Comparison of ENCODE assay signal across 8 cellular contexts in the genomic region with DNA sequence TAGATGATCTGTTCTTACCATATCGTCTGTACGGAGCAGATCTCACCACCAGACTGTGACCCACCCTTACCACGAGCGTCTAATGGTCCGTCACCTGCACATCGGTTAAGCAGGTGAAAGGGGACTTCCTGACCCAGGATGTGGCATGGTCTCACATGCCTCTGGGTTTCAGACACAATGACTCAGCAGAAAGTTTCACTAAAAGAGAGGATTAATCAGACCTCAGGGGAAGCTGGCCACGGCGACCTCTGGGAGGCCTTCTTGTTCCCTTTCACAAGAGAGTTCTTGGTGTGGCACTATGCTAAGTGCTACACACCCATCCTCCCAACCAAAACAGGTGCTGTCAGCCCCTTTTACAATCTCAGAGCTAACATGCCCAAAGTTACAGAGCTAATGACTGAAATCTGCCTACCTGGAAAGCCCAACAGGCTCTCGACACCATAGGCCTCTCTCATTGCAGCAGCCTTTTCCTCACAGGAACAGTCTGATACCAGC. TPM values are rescaled to one million over a fixed set of nuclear protein-coding genes. Genes with fewer than 3 reads are reported as not detected.
DNase-seq lines count a peak whose midpoint lies in the region; ATAC-seq and TF ChIP-seq lines count a peak whose summit lies in the region.

No MANE protein-coding gene starts in this region.

- peak; percentile 30 for TF ChIP-seq CTCF in GM06990 (IDR thresholded peaks at IDR 0.05; ENCODE audit: insufficient read depth, low read length, poor library complexity, severe bottlenecking)

- H3K27me3 Mint-ChIP-seq in activated T-cell treated with anti-CD3 and anti-CD28 coated beads, Interleukin-2, amount 50 U/mL, for 72 hours (ENCODE audit: low read depth): peaks cover 17% of the 10 kb centered on the region
- peaks cover 0 to 1% (median 0%) of the 10 kb centered on the region in 5 donors for H3K27me3 Mint-ChIP-seq in naive thymus-derived CD8-positive, alpha-beta T cell

- H3K27ac Mint-ChIP-seq in activated T-cell treated with anti-CD3 and anti-CD28 coated beads, Interleukin-2, amount 50 U/mL, for 72 hours: no peak overlapping the region
- peak overlapping the region in 8 of 10 donors; percentile 3 to 72 (median 58) for H3K27ac Mint-ChIP-seq in naive thymus-derived CD8-positive, alpha-beta T cell

- H3K27me3 ChIP-seq in GM06990 (replicated peaks; ENCODE audit: control insufficient read depth, insufficient read depth, low read length): no peaks in the 10 kb centered on the region

- H3K36me3 Mint-ChIP-seq in activated T-cell treated with anti-CD3 and anti-CD28 coated beads, Interleukin-2, amount 50 U/mL, for 72 hours (ENCODE audit: insufficient read depth in 2 of 2): no peaks in the 10 kb centered on the region
- H3K36me3 Mint-ChIP-seq in naive thymus-derived CD8-positive, alpha-beta T cell: no peaks in the 10 kb centered on the region

- H3K4me1 Mint-ChIP-seq in activated T-cell treated with anti-CD3 and anti-CD28 coated beads, Interleukin-2, amount 50 U/mL, for 72 hours (ENCODE audit: low read depth): peaks cover 30% of the 10 kb centered on the region
- H3K4me1 Mint-ChIP-seq in naive thymus-derived CD8-positive, alpha-beta T cell: peaks cover 6 to 12% (median 9%) of the 10 kb centered on the region in 4 donors

- ATAC-seq in GM21447 (IDR thresholded peaks at IDR 0.05; ENCODE audit: unreplicated experiment): peak; percentile 96
- peak; percentile 97 to 98 for ATAC-seq in activated T-cell treated with anti-CD3 and anti-CD28 coated beads, Interleukin-2, amount 50 U/mL, for 72 hours (replicated peaks in 1 of 2)
- peak; percentile 64 to 85 for ATAC-seq in naive thymus-derived CD8-positive, alpha-beta T cell

- H3K4me3 Mint-ChIP-seq in activated T-cell treated with anti-CD3 and anti-CD28 coated beads, Interleukin-2, amount 50 U/mL, for 72 hours: peak overlapping the region in 1 of 2 donors; percentile 52
- H3K4me3 Mint-ChIP-seq in naive thymus-derived CD8-positive, alpha-beta T cell: peak overlapping the region in 9 of 10 donors; percentile 8 to 51 (median 28)

- POLR2A ChIA-PET in naive thymus-derived CD8-positive, alpha-beta T cell (lab: Charles Lee): interaction anchor here (1.1 kb wide), 1 partner anchor 9 kb away, joined by 3 read pairs; no protein-coding TSS in a partner anchor

- H3K9me3 Mint-ChIP-seq in activated T-cell treated with anti-CD3 and anti-CD28 coated beads, Interleukin-2, amount 50 U/mL, for 72 hours: no peaks in the 10 kb centered on the region
- H3K9me3 Mint-ChIP-seq in naive thymus-derived CD8-positive, alpha-beta T cell: no peaks in the 10 kb centered on the region

- no peaks in the 10 kb centered on the region; the same call in 1 of the 2 replicates for H3K36me3 ChIP-seq in GM06990 (ENCODE audit: control insufficient read depth, insufficient read depth, low read length)

- DNase-seq in GM06990 (ENCODE audit: extremely low read depth, insufficient read length) (peak; percentile 81), HK-2 (ENCODE audit: unreplicated experiment) (peak; percentile 68), COR-L47 (lab: John Stamatoyannopoulos, UW) (no peak), SK-N-DZ (ENCODE audit: low spot score) (no peak), cortex of kidney (lab: John Stamatoyannopoulos, UW) (no peak)
- DNase-seq in activated T-cell treated with anti-CD3 and anti-CD28 coated beads, Interleukin-2, amount 50 U/mL, for 72 hours: peak; percentile 50 to 70
- DNase-seq in naive thymus-derived CD8-positive, alpha-beta T cell: peak in 6 of 10 donors; percentile 4 to 32 (median 14)

- no peak overlapping the region for H3K4me3 ChIP-seq in GM06990 (replicated peaks; ENCODE audit: low read depth, low read length)

RNA-seq across cellular contexts. Expression of a gene that starts 41.6 kb away (rescaled TPM):
- total RNA-seq in activated T-cell treated with anti-CD3 and anti-CD28 coated beads, Interleukin-2, amount 50 U/mL, for 72 hours: under 1 TPM in 1 of 2 donors, not detected in 1; 0.05 TPM
- total RNA-seq in naive thymus-derived CD8-positive, alpha-beta T cell: under 1 TPM in 1 of 2 experiments, not detected in 1; 0.05 TPM
- polyA plus RNA-seq in naive thymus-derived CD8-positive, alpha-beta T cell: not detected
- 4.6 and 11.2 TPM in 2 replicates for polyA plus RNA-seq in SK-N-DZ (2014; cell fraction: cytosol; rRNA removed)
- 3.7 and 7.4 TPM in 2 replicates for polyA plus RNA-seq in SK-N-DZ (2014; cell fraction: nucleus; rRNA removed)

Comparison
In these comparisons a context has a peak if more than half of its experiments do, and no peak if none do; other contexts are left out.
1. DNase-seq: peak in GM06990 (single experiment), HK-2 (single experiment), activated T-cell treated with anti-CD3 and anti-CD28 coated beads, Interleukin-2, amount 50 U/mL, for 72 hours (2 of 2) and naive thymus-derived CD8-positive, alpha-beta T cell (6 of 10); none in COR-L47 (single experiment), SK-N-DZ (single experiment) and cortex of kidney (single experiment).
2. Peak in every context shown above with its lines, with median percentiles within 50 percentile points of each other: ATAC-seq.